In the genomic region with DNA sequence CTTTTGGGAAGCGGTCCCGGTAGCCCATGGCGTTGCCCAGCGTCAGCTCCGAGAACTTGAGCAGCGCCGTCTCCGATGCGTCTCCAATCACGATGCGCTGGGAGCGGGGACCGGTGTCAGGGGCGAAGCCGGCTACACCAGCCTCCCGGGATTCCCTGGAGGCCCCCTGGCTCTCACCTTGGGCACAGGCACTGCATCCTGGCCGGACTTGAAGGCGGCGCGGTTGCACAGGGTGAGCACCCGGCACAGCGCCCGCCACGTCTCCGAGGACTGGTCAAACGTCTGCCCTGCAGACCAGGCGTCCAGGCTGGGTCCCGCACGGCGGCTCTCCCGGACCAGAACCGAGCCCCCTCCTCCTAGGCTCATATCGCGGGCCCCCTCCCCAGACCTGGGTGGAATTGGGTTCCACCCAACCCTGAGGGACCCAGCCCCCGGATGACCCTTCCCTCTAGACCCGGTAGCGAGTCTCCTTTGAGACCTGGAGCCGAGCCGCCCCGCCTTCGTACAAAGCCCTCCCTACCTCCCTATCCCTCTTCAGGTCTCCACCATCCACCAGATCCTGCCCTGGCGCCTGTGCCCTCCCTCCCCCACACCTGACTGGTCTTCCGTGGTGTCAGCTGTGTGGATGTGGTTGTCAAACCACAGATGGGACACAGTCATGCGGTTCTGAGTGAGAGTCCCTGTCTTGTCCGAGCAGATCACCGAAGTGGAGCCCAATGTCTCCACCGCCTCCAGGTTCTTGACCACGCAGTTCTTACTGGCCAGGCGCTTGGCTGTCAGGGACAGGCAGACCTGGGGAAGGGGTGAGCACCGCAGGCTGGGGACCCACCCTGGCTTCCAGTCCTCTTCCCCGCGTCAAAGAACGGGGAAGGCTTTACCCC, we compare ENCODE assay signal across 11 cellular contexts. TPM values are rescaled to one million over a fixed set of nuclear protein-coding genes. Genes with fewer than 3 reads are reported as not detected.
A peak's percentile ranks its signal among the peaks of the same experiment; 100 is the strongest.
DNase-seq lines count a peak whose midpoint lies in the region; ATAC-seq and TF ChIP-seq lines count a peak whose summit lies in the region.
"Had no signal": no experiment of that assay in that cellular context is flagged by ENCODE, and none has a peak within 500 bp of the region (broad histone marks: within the 10 kb centered on the region; RNA-seq: fewer than 3 reads in every experiment).

No MANE protein-coding gene starts in this region.

- peak overlapping the region; percentile 91 for H3K4me3 Mint-ChIP-seq in neural progenitor cell

- H2AFZ ChIP-seq in neural progenitor cell (replicated peaks): no peak overlapping the region

- peaks cover 11% of the 10 kb centered on the region for H3K4me1 Mint-ChIP-seq in neural progenitor cell

- peaks cover 11% of the 10 kb centered on the region for H3F3A ChIP-seq in neural progenitor cell (ENCODE audit: low read depth)

- H3K4me2 ChIP-seq in BLaER1 treated with 17β-estradiol and CSF1 and Interleukin-3, amounts not matched to agents 10 nM and 100 nM: peak overlapping the region; percentile 57 to 84 (median 78)
- H3K4me2 ChIP-seq in neural progenitor cell: peak overlapping the region; percentile 73

- H3K27ac Mint-ChIP-seq in neural progenitor cell: no peak overlapping the region

- peaks cover 0 to 6% (median 0%) of the 10 kb centered on the region in 11 experiments; a peak in 4 of 22 replicates for H3K27me3 ChIP-seq in BLaER1 treated with 17β-estradiol and CSF1 and Interleukin-3, amounts not matched to agents 10 nM and 100 nM
- peaks cover 79% of the 10 kb centered on the region for H3K27me3 ChIP-seq in neural progenitor cell

- TF ChIP-seq CTCF in neural progenitor cell (IDR thresholded peaks at IDR 0.05): no peak

- no peak overlapping the region for H3K27ac ChIP-seq in BLaER1 treated with 17β-estradiol and CSF1 and Interleukin-3, amounts not matched to agents 10 nM and 100 nM
- no peak overlapping the region for H3K27ac ChIP-seq in neural progenitor cell

- peak overlapping the region in 3 of 10 experiments; percentile 31 to 58 (median 37); a peak in 4 of 20 replicates for H3K4me3 ChIP-seq in BLaER1 treated with 17β-estradiol and CSF1 and Interleukin-3, amounts not matched to agents 10 nM and 100 nM
- peak overlapping the region; percentile 54 for H3K4me3 ChIP-seq in neural progenitor cell
- H3K4me3 ChIP-seq: mucosa of descending colon had no signal

- H3K4me1 ChIP-seq in BLaER1 treated with 17β-estradiol and CSF1 and Interleukin-3, amounts not matched to agents 10 nM and 100 nM: peaks cover 14 to 25% (median 19%) of the 10 kb centered on the region in 10 experiments
- H3K4me1 ChIP-seq in neural progenitor cell: no peaks in the 10 kb centered on the region

- peak; percentile 14 for ATAC-seq in HG02610 (IDR thresholded peaks at IDR 0.05; ENCODE audit: unreplicated experiment)
- no peak for ATAC-seq in HG02840 (IDR thresholded peaks at IDR 0.05; ENCODE audit: low FRiP score, unreplicated experiment)

- no peaks in the 10 kb centered on the region for H3K36me3 ChIP-seq in BLaER1 treated with 17β-estradiol and CSF1 and Interleukin-3, amounts not matched to agents 10 nM and 100 nM
- no peaks in the 10 kb centered on the region for H3K36me3 ChIP-seq in neural progenitor cell

- no peaks in the 10 kb centered on the region for H3K79me2 ChIP-seq in neural progenitor cell (ENCODE audit: low read depth)

- H3K36me3 Mint-ChIP-seq in neural progenitor cell: no peaks in the 10 kb centered on the region

- H4K20me1 ChIP-seq in BLaER1 treated with 17β-estradiol and CSF1 and Interleukin-3, amounts not matched to agents 10 nM and 100 nM: peaks cover 0 to 22% (median 0%) of the 10 kb centered on the region in 11 experiments; a peak in 6 of 22 replicates
- no peaks in the 10 kb centered on the region for H4K20me1 ChIP-seq in neural progenitor cell (ENCODE audit: low read depth)

- no peaks in the 10 kb centered on the region for H3K9me3 Mint-ChIP-seq in neural progenitor cell
- H3K9me3 Mint-ChIP-seq: activated naive CD4-positive, alpha-beta T cell treated with anti-CD3 and anti-CD28 coated beads, Interleukin-2, amount 50 U/mL, for 24 hours had no signal

- no peaks in the 10 kb centered on the region for H3K9me3 ChIP-seq in BLaER1 treated with 17β-estradiol and CSF1 and Interleukin-3, amounts not matched to agents 10 nM and 100 nM (replicated peaks in 1 of 11)
- H3K9me3 ChIP-seq in neural progenitor cell (ENCODE audit: low read depth): no peaks in the 10 kb centered on the region
- H3K9me3 ChIP-seq: mucosa of descending colon had no signal

- peaks cover 38% of the 10 kb centered on the region for H3K27me3 Mint-ChIP-seq in neural progenitor cell (ENCODE audit: insufficient read depth, low read depth)

- DNase-seq in ecto neural progenitor cell (ENCODE audit: low spot score) (peak; percentile 43), neural progenitor cell (ENCODE audit: low spot score) (no peak), NCI-H69 (lab: John Stamatoyannopoulos, UW) (no peak), NCI-H2081 (lab: John Stamatoyannopoulos, UW) (no peak), NCI-H1092 treated with DMSO at 0.1 percent for 48 hours (lab: John Stamatoyannopoulos, UW) (no peak)

- H3K9ac ChIP-seq in BLaER1 treated with 17β-estradiol and CSF1 and Interleukin-3, amounts not matched to agents 10 nM and 100 nM: no peak overlapping the region
- no peak overlapping the region for H3K9ac ChIP-seq in neural progenitor cell

RNA-seq across cellular contexts. Expression of a gene that starts 4.8 kb away (rescaled TPM):
- 0.12 TPM in 1 of 2 replicates, not detected in the other for total RNA-seq in neural progenitor cell (ENCODE audit: low replicate concordance)
- total RNA-seq: epithelial cell of proximal tubule, mucosa of descending colon had no signal

RNA-seq across cellular contexts. Expression of a gene that starts 13.2 kb away (rescaled TPM):
- 57.8 and 81.7 TPM in 2 replicates for total RNA-seq in neural progenitor cell (ENCODE audit: low replicate concordance)

RNA-seq across cellular contexts. Expression of a gene that starts 25.4 kb away (rescaled TPM):
- total RNA-seq in neural progenitor cell (ENCODE audit: low replicate concordance): not detected in 2 replicates
- total RNA-seq: epithelial cell of proximal tubule, mucosa of descending colon had no signal

RNA-seq across cellular contexts. Expression of a gene that starts 27.3 kb away (rescaled TPM):
- total RNA-seq in neural progenitor cell (ENCODE audit: low replicate concordance): 0.34 TPM in 1 of 2 replicates, not detected in the other
- total RNA-seq: epithelial cell of proximal tubule, mucosa of descending colon had no signal

RNA-seq across cellular contexts. Expression of a gene that starts 30.5 kb away (rescaled TPM):
- not detected in 2 replicates for total RNA-seq in neural progenitor cell (ENCODE audit: low replicate concordance)
- total RNA-seq: epithelial cell of proximal tubule, mucosa of descending colon had no signal
